In the genomic region with DNA sequence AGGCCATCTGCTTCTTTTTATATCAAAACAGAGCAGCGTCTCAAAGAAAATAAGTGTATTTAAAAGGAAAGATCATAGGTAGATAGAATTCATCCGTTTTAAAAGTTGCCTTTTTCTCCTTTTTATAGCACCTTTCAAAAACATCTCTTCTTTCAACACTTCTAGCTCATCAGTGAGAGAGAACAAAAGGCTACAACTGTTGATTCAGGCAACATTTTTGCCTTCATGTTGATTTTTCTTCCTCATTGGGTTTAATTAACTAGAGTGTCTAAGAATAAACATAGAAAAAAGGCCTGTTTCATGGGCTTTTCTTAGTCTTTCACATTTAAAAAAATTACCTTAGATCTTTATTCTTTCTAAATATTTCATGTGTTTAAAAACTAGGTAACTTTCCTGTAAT, we compare ENCODE assay signal across 2 cellular contexts.
TF ChIP-seq lines count a peak whose summit lies in the region.

No MANE protein-coding gene starts in this region.

TF ChIP-seq in SK-N-SH, 30 proteins besides CTCF, POLR2A, EP300 and RAD21:
- no peak for TF ChIP-seq CHD2 (IDR thresholded peaks at IDR 0.05; ENCODE audit: low read length, partially characterized antibody)
- TF ChIP-seq, protein P1, sequence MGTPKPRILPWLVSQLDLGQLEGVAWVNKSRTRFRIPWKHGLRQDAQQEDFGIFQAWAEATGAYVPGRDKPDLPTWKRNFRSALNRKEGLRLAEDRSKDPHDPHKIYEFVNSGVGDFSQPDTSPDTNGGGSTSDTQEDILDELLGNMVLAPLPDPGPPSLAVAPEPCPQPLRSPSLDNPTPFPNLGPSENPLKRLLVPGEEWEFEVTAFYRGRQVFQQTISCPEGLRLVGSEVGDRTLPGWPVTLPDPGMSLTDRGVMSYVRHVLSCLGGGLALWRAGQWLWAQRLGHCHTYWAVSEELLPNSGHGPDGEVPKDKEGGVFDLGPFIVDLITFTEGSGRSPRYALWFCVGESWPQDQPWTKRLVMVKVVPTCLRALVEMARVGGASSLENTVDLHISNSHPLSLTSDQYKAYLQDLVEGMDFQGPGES (IDR thresholded peaks at IDR 0.05; ENCODE audit: low read depth, low read length) = no peak
- TF ChIP-seq, protein P2, sequence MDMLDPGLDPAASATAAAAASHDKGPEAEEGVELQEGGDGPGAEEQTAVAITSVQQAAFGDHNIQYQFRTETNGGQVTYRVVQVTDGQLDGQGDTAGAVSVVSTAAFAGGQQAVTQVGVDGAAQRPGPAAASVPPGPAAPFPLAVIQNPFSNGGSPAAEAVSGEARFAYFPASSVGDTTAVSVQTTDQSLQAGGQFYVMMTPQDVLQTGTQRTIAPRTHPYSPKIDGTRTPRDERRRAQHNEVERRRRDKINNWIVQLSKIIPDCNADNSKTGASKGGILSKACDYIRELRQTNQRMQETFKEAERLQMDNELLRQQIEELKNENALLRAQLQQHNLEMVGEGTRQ (IDR thresholded peaks at IDR 0.05; ENCODE audit: borderline replicate concordance, low read depth, low read length) = no peak
- no peak for TF ChIP-seq JUND (IDR thresholded peaks at IDR 0.05)
- TF ChIP-seq ELF1 (IDR thresholded peaks at IDR 0.05) = no peak
- TF ChIP-seq EZH2phosphoT487 (IDR thresholded peaks at IDR 0.05; ENCODE audit: borderline replicate concordance, low read depth) = no peak
- TF ChIP-seq, protein P3, sequence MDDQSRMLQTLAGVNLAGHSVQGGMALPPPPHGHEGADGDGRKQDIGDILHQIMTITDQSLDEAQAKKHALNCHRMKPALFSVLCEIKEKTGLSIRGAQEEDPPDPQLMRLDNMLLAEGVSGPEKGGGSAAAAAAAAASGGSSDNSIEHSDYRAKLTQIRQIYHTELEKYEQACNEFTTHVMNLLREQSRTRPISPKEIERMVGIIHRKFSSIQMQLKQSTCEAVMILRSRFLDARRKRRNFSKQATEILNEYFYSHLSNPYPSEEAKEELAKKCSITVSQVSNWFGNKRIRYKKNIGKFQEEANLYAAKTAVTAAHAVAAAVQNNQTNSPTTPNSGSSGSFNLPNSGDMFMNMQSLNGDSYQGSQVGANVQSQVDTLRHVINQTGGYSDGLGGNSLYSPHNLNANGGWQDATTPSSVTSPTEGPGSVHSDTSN (IDR thresholded peaks at IDR 0.05) = no peak
- TF ChIP-seq TCF12 (IDR thresholded peaks at IDR 0.05) = no peak
- TF ChIP-seq, protein P4, sequence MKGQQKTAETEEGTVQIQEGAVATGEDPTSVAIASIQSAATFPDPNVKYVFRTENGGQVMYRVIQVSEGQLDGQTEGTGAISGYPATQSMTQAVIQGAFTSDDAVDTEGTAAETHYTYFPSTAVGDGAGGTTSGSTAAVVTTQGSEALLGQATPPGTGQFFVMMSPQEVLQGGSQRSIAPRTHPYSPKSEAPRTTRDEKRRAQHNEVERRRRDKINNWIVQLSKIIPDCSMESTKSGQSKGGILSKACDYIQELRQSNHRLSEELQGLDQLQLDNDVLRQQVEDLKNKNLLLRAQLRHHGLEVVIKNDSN (IDR thresholded peaks at IDR 0.05; ENCODE audit: borderline replicate concordance, low read depth) = no peak
- TF ChIP-seq, protein P5, sequence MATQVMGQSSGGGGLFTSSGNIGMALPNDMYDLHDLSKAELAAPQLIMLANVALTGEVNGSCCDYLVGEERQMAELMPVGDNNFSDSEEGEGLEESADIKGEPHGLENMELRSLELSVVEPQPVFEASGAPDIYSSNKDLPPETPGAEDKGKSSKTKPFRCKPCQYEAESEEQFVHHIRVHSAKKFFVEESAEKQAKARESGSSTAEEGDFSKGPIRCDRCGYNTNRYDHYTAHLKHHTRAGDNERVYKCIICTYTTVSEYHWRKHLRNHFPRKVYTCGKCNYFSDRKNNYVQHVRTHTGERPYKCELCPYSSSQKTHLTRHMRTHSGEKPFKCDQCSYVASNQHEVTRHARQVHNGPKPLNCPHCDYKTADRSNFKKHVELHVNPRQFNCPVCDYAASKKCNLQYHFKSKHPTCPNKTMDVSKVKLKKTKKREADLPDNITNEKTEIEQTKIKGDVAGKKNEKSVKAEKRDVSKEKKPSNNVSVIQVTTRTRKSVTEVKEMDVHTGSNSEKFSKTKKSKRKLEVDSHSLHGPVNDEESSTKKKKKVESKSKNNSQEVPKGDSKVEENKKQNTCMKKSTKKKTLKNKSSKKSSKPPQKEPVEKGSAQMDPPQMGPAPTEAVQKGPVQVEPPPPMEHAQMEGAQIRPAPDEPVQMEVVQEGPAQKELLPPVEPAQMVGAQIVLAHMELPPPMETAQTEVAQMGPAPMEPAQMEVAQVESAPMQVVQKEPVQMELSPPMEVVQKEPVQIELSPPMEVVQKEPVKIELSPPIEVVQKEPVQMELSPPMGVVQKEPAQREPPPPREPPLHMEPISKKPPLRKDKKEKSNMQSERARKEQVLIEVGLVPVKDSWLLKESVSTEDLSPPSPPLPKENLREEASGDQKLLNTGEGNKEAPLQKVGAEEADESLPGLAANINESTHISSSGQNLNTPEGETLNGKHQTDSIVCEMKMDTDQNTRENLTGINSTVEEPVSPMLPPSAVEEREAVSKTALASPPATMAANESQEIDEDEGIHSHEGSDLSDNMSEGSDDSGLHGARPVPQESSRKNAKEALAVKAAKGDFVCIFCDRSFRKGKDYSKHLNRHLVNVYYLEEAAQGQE (IDR thresholded peaks at IDR 0.05; ENCODE audit: low read depth, low read length) = no peak
- no peak for TF ChIP-seq SIN3A (IDR thresholded peaks at IDR 0.05; ENCODE audit: borderline replicate concordance, low read depth, low read length)
- TF ChIP-seq YY1 (IDR thresholded peaks at IDR 0.05; ENCODE audit: low read depth) = no peak
- no peak for TF ChIP-seq MXI1 (IDR thresholded peaks at IDR 0.05; ENCODE audit: low read depth, low read length)

TF ChIP-seq in SK-N-SH treated with all-trans-retinoic acid at 6 μM for 48 hours, 23 proteins besides CTCF, POLR2A, EP300 and RAD21:
- TF ChIP-seq, protein P6, sequence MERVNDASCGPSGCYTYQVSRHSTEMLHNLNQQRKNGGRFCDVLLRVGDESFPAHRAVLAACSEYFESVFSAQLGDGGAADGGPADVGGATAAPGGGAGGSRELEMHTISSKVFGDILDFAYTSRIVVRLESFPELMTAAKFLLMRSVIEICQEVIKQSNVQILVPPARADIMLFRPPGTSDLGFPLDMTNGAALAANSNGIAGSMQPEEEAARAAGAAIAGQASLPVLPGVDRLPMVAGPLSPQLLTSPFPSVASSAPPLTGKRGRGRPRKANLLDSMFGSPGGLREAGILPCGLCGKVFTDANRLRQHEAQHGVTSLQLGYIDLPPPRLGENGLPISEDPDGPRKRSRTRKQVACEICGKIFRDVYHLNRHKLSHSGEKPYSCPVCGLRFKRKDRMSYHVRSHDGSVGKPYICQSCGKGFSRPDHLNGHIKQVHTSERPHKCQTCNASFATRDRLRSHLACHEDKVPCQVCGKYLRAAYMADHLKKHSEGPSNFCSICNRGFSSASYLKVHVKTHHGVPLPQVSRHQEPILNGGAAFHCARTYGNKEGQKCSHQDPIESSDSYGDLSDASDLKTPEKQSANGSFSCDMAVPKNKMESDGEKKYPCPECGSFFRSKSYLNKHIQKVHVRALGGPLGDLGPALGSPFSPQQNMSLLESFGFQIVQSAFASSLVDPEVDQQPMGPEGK (CRISPR knock-in tag; IDR thresholded peaks at IDR 0.05; ENCODE audit: borderline replicate concordance) = no peak
- no peak for TF ChIP-seq CSDC2 (CRISPR knock-in tag; IDR thresholded peaks at IDR 0.05)
- no peak for TF ChIP-seq ZNF565 (CRISPR knock-in tag; conservative IDR thresholded peaks at IDR 0.05; ENCODE audit: low read depth)
- TF ChIP-seq ISL1 (CRISPR knock-in tag; IDR thresholded peaks at IDR 0.05) = no peak
- TF ChIP-seq PPARA (CRISPR knock-in tag; IDR thresholded peaks at IDR 0.05; ENCODE audit: borderline replicate concordance) = no peak
- no peak for TF ChIP-seq ZNF8 (CRISPR knock-in tag; IDR thresholded peaks at IDR 0.05)
- TF ChIP-seq TCF4 (CRISPR knock-in tag; IDR thresholded peaks at IDR 0.05; ENCODE audit: borderline replicate concordance) = no peak
- TF ChIP-seq, protein P7, sequence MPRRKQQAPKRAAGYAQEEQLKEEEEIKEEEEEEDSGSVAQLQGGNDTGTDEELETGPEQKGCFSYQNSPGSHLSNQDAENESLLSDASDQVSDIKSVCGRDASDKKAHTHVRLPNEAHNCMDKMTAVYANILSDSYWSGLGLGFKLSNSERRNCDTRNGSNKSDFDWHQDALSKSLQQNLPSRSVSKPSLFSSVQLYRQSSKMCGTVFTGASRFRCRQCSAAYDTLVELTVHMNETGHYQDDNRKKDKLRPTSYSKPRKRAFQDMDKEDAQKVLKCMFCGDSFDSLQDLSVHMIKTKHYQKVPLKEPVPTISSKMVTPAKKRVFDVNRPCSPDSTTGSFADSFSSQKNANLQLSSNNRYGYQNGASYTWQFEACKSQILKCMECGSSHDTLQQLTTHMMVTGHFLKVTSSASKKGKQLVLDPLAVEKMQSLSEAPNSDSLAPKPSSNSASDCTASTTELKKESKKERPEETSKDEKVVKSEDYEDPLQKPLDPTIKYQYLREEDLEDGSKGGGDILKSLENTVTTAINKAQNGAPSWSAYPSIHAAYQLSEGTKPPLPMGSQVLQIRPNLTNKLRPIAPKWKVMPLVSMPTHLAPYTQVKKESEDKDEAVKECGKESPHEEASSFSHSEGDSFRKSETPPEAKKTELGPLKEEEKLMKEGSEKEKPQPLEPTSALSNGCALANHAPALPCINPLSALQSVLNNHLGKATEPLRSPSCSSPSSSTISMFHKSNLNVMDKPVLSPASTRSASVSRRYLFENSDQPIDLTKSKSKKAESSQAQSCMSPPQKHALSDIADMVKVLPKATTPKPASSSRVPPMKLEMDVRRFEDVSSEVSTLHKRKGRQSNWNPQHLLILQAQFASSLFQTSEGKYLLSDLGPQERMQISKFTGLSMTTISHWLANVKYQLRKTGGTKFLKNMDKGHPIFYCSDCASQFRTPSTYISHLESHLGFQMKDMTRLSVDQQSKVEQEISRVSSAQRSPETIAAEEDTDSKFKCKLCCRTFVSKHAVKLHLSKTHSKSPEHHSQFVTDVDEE (CRISPR knock-in tag; IDR thresholded peaks at IDR 0.05) = no peak
- no peak for TF ChIP-seq ZFP3 (CRISPR knock-in tag; IDR thresholded peaks at IDR 0.05)
- TF ChIP-seq ZNF70 (CRISPR knock-in tag; IDR thresholded peaks at IDR 0.05) = no peak
- no peak for TF ChIP-seq ZFP30 (CRISPR knock-in tag; IDR thresholded peaks at IDR 0.05)
TF ChIP-seq in SK-N-SH treated with all-trans-retinoic acid at 6 μM for 48 hours: peak in this region for 0.
